8 cellular contexts compared by ENCODE assay signal in genomic region chr22:36156515-36157419, GRCh38. TPM values are rescaled to one million over a fixed set of nuclear protein-coding genes. Genes with fewer than 3 reads are reported as not detected.
A peak's percentile ranks its signal among the peaks of the same experiment; 100 is the strongest.
DNase-seq lines count a peak whose midpoint lies in the region; ATAC-seq and TF ChIP-seq lines count a peak whose summit lies in the region.

No MANE protein-coding gene starts in this region.

- peak overlapping the region; percentile 86 for H3K27ac ChIP-seq in Panc1 (ENCODE audit: low read length)

- TF ChIP-seq CTCF in Panc1 (IDR thresholded peaks at IDR 0.05) = no peak
- TF ChIP-seq CTCF in fibroblast of the aortic adventitia (IDR thresholded peaks at IDR 0.05; ENCODE audit: insufficient read depth, low read length) = no peak
- no peak for TF ChIP-seq CTCF in nephron progenitor cell (IDR thresholded peaks at IDR 0.05)
- no peak for TF ChIP-seq CTCF in GM10248 (IDR thresholded peaks at IDR 0.05; ENCODE audit: control extremely low read depth, extremely low read depth, low read depth, missing control alignments)

- peak; percentile 7 for DNase-seq in G401 (ENCODE audit: low spot score)
- DNase-seq in Panc1 (ENCODE audit: low read depth, low spot score) = peak; percentile 32
- peak; percentile 90 for DNase-seq in activated effector memory CD4-positive, alpha-beta T cell treated with anti-CD3 and anti-CD28 coated beads, Interleukin-2, amount 50 U/mL, for 16 hours
- peak; percentile 86 for DNase-seq in fibroblast of the aortic adventitia (ENCODE audit: low read depth)
- peak; percentile 48 for DNase-seq in nephron progenitor cell
- peak; percentile 87 for DNase-seq in stimulated activated naive CD8-positive, alpha-beta T cell treated with anti-CD3 and anti-CD28 coated beads, Interleukin-15, Interleukin-2, amounts not matched to agents 100 U/mL and 50 U/mL, for 24 hours
- DNase-seq in D341Med (ENCODE audit: low spot score) = no peak
- DNase-seq in GM10248 (ENCODE audit: extremely low spot score) = no peak

- no peaks in the 10 kb centered on the region for H3K9me3 ChIP-seq in Panc1 (ENCODE audit: control insufficient read depth, insufficient read depth, low read depth, low read length)

- peaks cover 3% of the 10 kb centered on the region for H3K36me3 Mint-ChIP-seq in nephron progenitor cell (ENCODE audit: low read depth)

- peak; percentile 83 for ATAC-seq in Panc1
- peak; percentile 56 for ATAC-seq in stimulated activated naive CD8-positive, alpha-beta T cell treated with anti-CD3 and anti-CD28 coated beads, Interleukin-15, Interleukin-2, amounts not matched to agents 100 U/mL and 50 U/mL, for 24 hours

- intact Hi-C loops in Panc1 (cut with micrococcal nuclease; ENCODE audit: unreplicated experiment) = no loop called here

- H3K4me3 ChIP-seq in Panc1 (ENCODE audit: low read depth in 2 of 2, low read length in 2 of 2) = peak overlapping the region; percentile 28 to 56
- peak overlapping the region; percentile 65 for H3K4me3 ChIP-seq in fibroblast of the aortic adventitia (ENCODE audit: low read depth, low read length)

- peaks cover 21% of the 10 kb centered on the region for H3K27me3 Mint-ChIP-seq in nephron progenitor cell (ENCODE audit: low read depth, poor library complexity)

- BruUV-seq in Panc1 (replicated peaks; lab: Mats Ljungman, UMichigan) = no TSS peak

- H3K4me1 ChIP-seq in Panc1 (ENCODE audit: control insufficient read depth, insufficient read depth, low read length) = peaks cover 9% of the 10 kb centered on the region

- H3K27ac Mint-ChIP-seq in nephron progenitor cell = peak overlapping the region; percentile 97

- POLR2A ChIA-PET in Panc1 (lab: Charles Lee) = no interaction called here
- POLR2A ChIA-PET in GM10248 (lab: Yijun Ruan, JAX) = no interaction called here

- peak overlapping the region; percentile 47 for H3K4me3 Mint-ChIP-seq in nephron progenitor cell

- CTCF ChIA-PET in Panc1 (lab: Charles Lee) = interaction anchor here (1.0 kb wide), 1 partner anchor 23 kb away, joined by 3 read pairs; no protein-coding TSS in a partner anchor
- CTCF ChIA-PET in GM10248 (lab: Yijun Ruan, JAX) = interaction anchor here (0.7 to 6.0 kb wide), 4 partner anchors 10 to 32 kb away, joined by 3 to 29 read pairs (median 8); no protein-coding TSS in a partner anchor

- peaks cover 61% of the 10 kb centered on the region for H3K4me1 Mint-ChIP-seq in nephron progenitor cell

- in situ Hi-C loops in G401 (cut with HindIII; ENCODE audit: low sequenced_read_pairs) = no loop called here
- in situ Hi-C loops in Panc1 (cut with HindIII; ENCODE audit: low pct_unique_long_range_greater_than_20kb, low sequenced_read_pairs) = no loop called here

- no peaks in the 10 kb centered on the region for H3K27me3 ChIP-seq in Panc1 (ENCODE audit: control insufficient read depth, insufficient read depth, low read length)

- H3K36me3 ChIP-seq in Panc1 (ENCODE audit: control insufficient read depth, insufficient read depth, low read length) = no peaks in the 10 kb centered on the region

- H3K9me3 Mint-ChIP-seq in nephron progenitor cell = peaks cover 6% of the 10 kb centered on the region

RNA-seq across cellular contexts. Expression of gene APOL3, which starts 3.8 kb away (rescaled TPM):
- not detected in 2 replicates for total RNA-seq in G401 (2014; rRNA removed; shearing (Covaris generic))
- total RNA-seq in Panc1 (2021; ENCODE audit: unreplicated experiment) (3.2 TPM), fibroblast of the aortic adventitia (ENCODE audit: low replicate concordance) (17.4 and 25.8 TPM in 2 replicates)
- polyA plus RNA-seq in Panc1 (2012; ENCODE audit: insufficient read length) = 2.8 TPM

RNA-seq across cellular contexts. Expression of gene APOL4, which starts 44.8 kb away (rescaled TPM):
- not detected in 2 replicates for total RNA-seq in G401 (2014; rRNA removed; shearing (Covaris generic))
- total RNA-seq in Panc1 (2021; ENCODE audit: unreplicated experiment) = not detected
- not detected for polyA plus RNA-seq in Panc1 (2012; ENCODE audit: insufficient read length)
- total RNA-seq in fibroblast of the aortic adventitia (ENCODE audit: low replicate concordance) = 2.0 and 3.1 TPM in 2 replicates

Comparison
In these comparisons a context has a peak if more than half of its experiments do, and no peak if none do; other contexts are left out.
1. DNase-seq: peak in G401 (single experiment), Panc1 (single experiment), activated effector memory CD4-positive, alpha-beta T cell treated with anti-CD3 and anti-CD28 coated beads, Interleukin-2, amount 50 U/mL, for 16 hours (single experiment), fibroblast of the aortic adventitia (single experiment), nephron progenitor cell (single experiment) and stimulated activated naive CD8-positive, alpha-beta T cell treated with anti-CD3 and anti-CD28 coated beads, Interleukin-15, Interleukin-2, amounts not matched to agents 100 U/mL and 50 U/mL, for 24 hours (single experiment); none in D341Med (single experiment) and GM10248 (single experiment).